In the genomic region with DNA sequence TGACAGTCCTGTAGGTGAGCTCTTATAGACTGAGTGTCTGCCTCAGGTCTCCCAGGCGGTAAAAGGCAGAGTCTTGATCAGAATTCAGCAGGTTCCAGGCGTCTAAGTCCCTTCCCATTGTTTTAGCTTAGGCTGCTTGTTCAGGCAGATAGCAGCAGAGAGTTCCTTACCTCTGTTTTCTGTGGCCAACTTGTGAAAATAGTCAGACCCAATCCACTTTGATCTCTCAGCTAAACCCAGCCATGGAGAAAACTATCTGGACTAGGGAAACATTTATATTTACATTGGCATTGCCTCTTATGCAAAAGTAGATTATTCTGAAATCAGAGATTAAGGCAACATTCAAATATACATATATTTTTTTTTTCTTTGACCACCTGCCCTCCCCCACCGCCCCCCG, we compare ENCODE assay signal across 1 cellular context.
TF ChIP-seq lines count a peak whose summit lies in the region.

No MANE protein-coding gene starts in this region.

TF ChIP-seq in K562, 482 proteins besides CTCF, POLR2A, EP300 and RAD21:
- TF ChIP-seq ZNF175 (CRISPR knock-in tag; IDR thresholded peaks at IDR 0.05; ENCODE audit: low read depth), result no peak
- TF ChIP-seq ZNF717 (CRISPR knock-in tag; IDR thresholded peaks at IDR 0.05), result no peak
- TF ChIP-seq ZNF589 (CRISPR knock-in tag; IDR thresholded peaks at IDR 0.05; ENCODE audit: low read depth), result no peak
- TF ChIP-seq, protein P1, sequence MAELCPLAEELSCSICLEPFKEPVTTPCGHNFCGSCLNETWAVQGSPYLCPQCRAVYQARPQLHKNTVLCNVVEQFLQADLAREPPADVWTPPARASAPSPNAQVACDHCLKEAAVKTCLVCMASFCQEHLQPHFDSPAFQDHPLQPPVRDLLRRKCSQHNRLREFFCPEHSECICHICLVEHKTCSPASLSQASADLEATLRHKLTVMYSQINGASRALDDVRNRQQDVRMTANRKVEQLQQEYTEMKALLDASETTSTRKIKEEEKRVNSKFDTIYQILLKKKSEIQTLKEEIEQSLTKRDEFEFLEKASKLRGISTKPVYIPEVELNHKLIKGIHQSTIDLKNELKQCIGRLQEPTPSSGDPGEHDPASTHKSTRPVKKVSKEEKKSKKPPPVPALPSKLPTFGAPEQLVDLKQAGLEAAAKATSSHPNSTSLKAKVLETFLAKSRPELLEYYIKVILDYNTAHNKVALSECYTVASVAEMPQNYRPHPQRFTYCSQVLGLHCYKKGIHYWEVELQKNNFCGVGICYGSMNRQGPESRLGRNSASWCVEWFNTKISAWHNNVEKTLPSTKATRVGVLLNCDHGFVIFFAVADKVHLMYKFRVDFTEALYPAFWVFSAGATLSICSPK (IDR thresholded peaks at IDR 0.05; ENCODE audit: borderline replicate concordance), result no peak
- no peak for TF ChIP-seq HDAC3 (IDR thresholded peaks at IDR 0.05; ENCODE audit: borderline replicate concordance, partially characterized antibody)
- TF ChIP-seq SNRNP70 (optimal IDR thresholded peaks at IDR 0.05; ENCODE audit: low read depth, low read length), result no peak
- TF ChIP-seq RNF2 (IDR thresholded peaks at IDR 0.05), result no peak
- TF ChIP-seq, protein P2, sequence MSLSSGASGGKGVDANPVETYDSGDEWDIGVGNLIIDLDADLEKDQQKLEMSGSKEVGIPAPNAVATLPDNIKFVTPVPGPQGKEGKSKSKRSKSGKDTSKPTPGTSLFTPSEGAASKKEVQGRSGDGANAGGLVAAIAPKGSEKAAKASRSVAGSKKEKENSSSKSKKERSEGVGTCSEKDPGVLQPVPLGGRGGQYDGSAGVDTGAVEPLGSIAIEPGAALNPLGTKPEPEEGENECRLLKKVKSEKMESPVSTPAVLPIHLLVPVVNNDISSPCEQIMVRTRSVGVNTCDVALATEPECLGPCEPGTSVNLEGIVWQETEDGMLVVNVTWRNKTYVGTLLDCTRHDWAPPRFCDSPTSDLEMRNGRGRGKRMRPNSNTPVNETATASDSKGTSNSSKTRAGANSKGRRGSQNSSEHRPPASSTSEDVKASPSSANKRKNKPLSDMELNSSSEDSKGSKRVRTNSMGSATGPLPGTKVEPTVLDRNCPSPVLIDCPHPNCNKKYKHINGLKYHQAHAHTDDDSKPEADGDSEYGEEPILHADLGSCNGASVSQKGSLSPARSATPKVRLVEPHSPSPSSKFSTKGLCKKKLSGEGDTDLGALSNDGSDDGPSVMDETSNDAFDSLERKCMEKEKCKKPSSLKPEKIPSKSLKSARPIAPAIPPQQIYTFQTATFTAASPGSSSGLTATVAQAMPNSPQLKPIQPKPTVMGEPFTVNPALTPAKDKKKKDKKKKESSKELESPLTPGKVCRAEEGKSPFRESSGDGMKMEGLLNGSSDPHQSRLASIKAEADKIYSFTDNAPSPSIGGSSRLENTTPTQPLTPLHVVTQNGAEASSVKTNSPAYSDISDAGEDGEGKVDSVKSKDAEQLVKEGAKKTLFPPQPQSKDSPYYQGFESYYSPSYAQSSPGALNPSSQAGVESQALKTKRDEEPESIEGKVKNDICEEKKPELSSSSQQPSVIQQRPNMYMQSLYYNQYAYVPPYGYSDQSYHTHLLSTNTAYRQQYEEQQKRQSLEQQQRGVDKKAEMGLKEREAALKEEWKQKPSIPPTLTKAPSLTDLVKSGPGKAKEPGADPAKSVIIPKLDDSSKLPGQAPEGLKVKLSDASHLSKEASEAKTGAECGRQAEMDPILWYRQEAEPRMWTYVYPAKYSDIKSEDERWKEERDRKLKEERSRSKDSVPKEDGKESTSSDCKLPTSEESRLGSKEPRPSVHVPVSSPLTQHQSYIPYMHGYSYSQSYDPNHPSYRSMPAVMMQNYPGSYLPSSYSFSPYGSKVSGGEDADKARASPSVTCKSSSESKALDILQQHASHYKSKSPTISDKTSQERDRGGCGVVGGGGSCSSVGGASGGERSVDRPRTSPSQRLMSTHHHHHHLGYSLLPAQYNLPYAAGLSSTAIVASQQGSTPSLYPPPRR (CRISPR knock-in tag; IDR thresholded peaks at IDR 0.05; ENCODE audit: borderline replicate concordance), result no peak
- TF ChIP-seq MEF2A (IDR thresholded peaks at IDR 0.05; ENCODE audit: control insufficient read depth, low read depth, low read length), result no peak
- no peak for TF ChIP-seq PCBP1 (IDR thresholded peaks at IDR 0.05; ENCODE audit: low read depth, low read length, poor library complexity, severe bottlenecking)
